In the genomic region with DNA sequence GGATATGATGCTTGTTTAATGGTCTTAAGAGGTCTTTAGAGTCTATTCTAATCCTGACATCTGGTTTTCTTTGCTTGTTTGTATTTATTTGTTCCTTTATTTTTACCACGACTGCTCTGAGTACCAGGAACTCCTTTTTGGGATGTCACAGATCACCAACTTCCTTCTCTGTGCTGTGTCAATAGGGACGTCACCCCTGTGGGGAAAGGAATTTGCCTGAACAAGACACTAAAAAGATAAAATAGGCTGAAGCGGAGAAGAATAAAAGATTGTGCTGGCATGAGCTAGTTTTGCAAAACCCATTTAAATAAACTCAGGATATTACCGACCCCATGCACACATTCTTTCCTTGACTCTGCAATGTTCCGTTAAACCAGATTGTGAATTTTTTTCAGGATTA, we compare ENCODE assay signal across 25 cellular contexts. TPM values are rescaled to one million over a fixed set of nuclear protein-coding genes. Genes with fewer than 3 reads are reported as not detected.
DNase-seq lines count a peak whose midpoint lies in the region; ATAC-seq, FAIRE-seq and TF ChIP-seq lines count a peak whose summit lies in the region.
"Had no signal": no experiment of that assay in that cellular context is flagged by ENCODE, and none has a peak within 500 bp of the region (broad histone marks: within the 10 kb centered on the region; RNA-seq: fewer than 3 reads in every experiment).

No MANE protein-coding gene starts in this region.

- no peaks in the 10 kb centered on the region for H3K23me2 ChIP-seq in H1 (ENCODE audit: low read depth, low read length)

- DNase-seq in left ventricle myocardium inferior (no peak), left cardiac atrium (no peak), H1 (ENCODE audit: low read depth in 1 of 2, low spot score in 2 of 2) (no peak), mesendoderm (peak; percentile 68), D721Med (ENCODE audit: insufficient read length, low spot score) (no peak), NCI-H1092 (lab: John Stamatoyannopoulos, UW) (no peak), tibial nerve (ENCODE audit: low spot score in 2 of 2) (no peak)
- DNase-seq in activated CD8-positive, alpha-beta memory T cell treated with anti-CD3 and anti-CD28 coated beads, Interleukin-2, amount 50 U/mL, for 48 hours: no peak
- DNase-seq: AML-193, DMS79, GM23248, MG63, NCI-H1417 treated with DMSO at 0.1 percent for 48 hours, NCI-H187 treated with DMSO at 0.1 percent for 48 hours, NCI-H2107, NCI-H446 treated with DMSO at 0.1 percent for 48 hours, NCI-H526 treated with DMSO at 0.1 percent for 48 hours, OCI-M1, SJCRH30 had no signal

- FAIRE-seq in H1 (lab: Jason Lieb, UNC) (peak; percentile 42), D721Med (lab: Jason Lieb, UNC) (no peak)
- FAIRE-seq: GM12891, HepG2, K562, RCC 7860 had no signal

- H3K79me2 ChIP-seq in H1 (ENCODE audit: control insufficient read depth in 1 of 2, insufficient read depth in 2 of 2, low read length in 2 of 2) (no peaks in the 10 kb centered on the region), mesendoderm (ENCODE audit: control insufficient read depth, insufficient read depth, low read length) (no peaks in the 10 kb centered on the region)

- TF ChIP-seq CTCF in left ventricle myocardium inferior (IDR thresholded peaks at IDR 0.05; ENCODE audit: borderline replicate concordance) (no peak), H1 (IDR thresholded peaks at IDR 0.05; ENCODE audit: control extremely low read depth in 1 of 3, insufficient read depth in 1 of 3, low read depth in 1 of 3, low read length in 3 of 3) (no peak), D721Med (IDR thresholded peaks at IDR 0.05; ENCODE audit: insufficient read depth, missing control alignments) (no peak), tibial nerve (IDR thresholded peaks at IDR 0.05) (no peak)

- 0 out of 4 replicates have a peak overlapping the region, but pooled peaks of 1 of the 2 experiments have one; percentile 19 for H3K4me2 ChIP-seq in H1 (ENCODE audit: insufficient read depth in 1 of 2, low read depth in 2 of 2, low read length in 2 of 2)
- no peak overlapping the region for H3K4me2 ChIP-seq in mesendoderm (ENCODE audit: low read length)

- TF ChIP-seq POLR2A in H1 (IDR thresholded peaks at IDR 0.05; ENCODE audit: control extremely low read depth in 1 of 2, low read depth in 2 of 2, low read length in 2 of 2): no peak
- no peak for TF ChIP-seq POLR2A in tibial nerve (IDR thresholded peaks at IDR 0.05)

- H3K18ac ChIP-seq in H1 (ENCODE audit: extremely low read depth, low read length) (no peak overlapping the region), mesendoderm (ENCODE audit: low read length) (no peak overlapping the region)

- no peak overlapping the region for H2AFZ ChIP-seq in H1 (ENCODE audit: low read length)
- H2AFZ ChIP-seq: GM23248 had no signal

- intact Hi-C loops in left ventricle myocardium inferior (cut with micrococcal nuclease): no loop called here
- intact Hi-C loops in left cardiac atrium (cut with DNase I): no loop called here

- H3K23ac ChIP-seq in H1 (ENCODE audit: insufficient read length) (no peak overlapping the region), mesendoderm (ENCODE audit: low read length) (no peak overlapping the region)

- H3K4me3 ChIP-seq in left ventricle myocardium inferior (no peak overlapping the region), H1 (ENCODE audit: extremely low read depth in 1 of 4, insufficient read depth in 2 of 4, low read depth in 3 of 4, low read length in 4 of 4) (peak overlapping the region in 1 of 4 experiments; percentile 5; a peak in 1 of 8 replicates), mesendoderm (ENCODE audit: low read length) (no peak overlapping the region), tibial nerve (no peak overlapping the region)
- H3K4me3 ChIP-seq: GM23248, K562, MG63, SJCRH30 had no signal

- H3K9me3 ChIP-seq in left ventricle myocardium inferior (replicated peaks) (peaks cover 30% of the 10 kb centered on the region), H1 (ENCODE audit: insufficient read depth in 2 of 2, low read depth in 1 of 2, low read length in 1 of 2) (peaks cover 22 to 37% of the 10 kb centered on the region in 2 experiments), tibial nerve (peaks cover 0 to 30% (median 17%) of the 10 kb centered on the region in 4 donors)
- H3K9me3 ChIP-seq: SJCRH30 had no signal

- H3K27me3 ChIP-seq in left ventricle myocardium inferior (ENCODE audit: low read depth): no peaks in the 10 kb centered on the region
- H3K27me3 ChIP-seq in H1 (replicated peaks in 1 of 4; ENCODE audit: control insufficient read depth in 3 of 4, extremely low read depth in 1 of 4, insufficient read depth in 3 of 4, low read length in 3 of 4): no peaks in the 10 kb centered on the region
- H3K27me3 ChIP-seq in mesendoderm (ENCODE audit: insufficient read depth, low read length, poor library complexity): no peaks in the 10 kb centered on the region
- no peaks in the 10 kb centered on the region for H3K27me3 ChIP-seq in tibial nerve
- H3K27me3 ChIP-seq: MG63, SJCRH30 had no signal

- no peak for TF ChIP-seq RAD21 in H1 (IDR thresholded peaks at IDR 0.05 in 1 of 2, conservative IDR thresholded peaks at IDR 0.05 in 1 of 2; ENCODE audit: low read depth in 2 of 2, low read length in 2 of 2)

- H3K79me1 ChIP-seq in H1 (ENCODE audit: low read depth, low read length): no peaks in the 10 kb centered on the region
- no peaks in the 10 kb centered on the region for H3K79me1 ChIP-seq in mesendoderm (ENCODE audit: low read length)

- H3K36me3 ChIP-seq in left ventricle myocardium inferior: peaks cover 8% of the 10 kb centered on the region
- peaks cover 0 to 3% (median 0%) of the 10 kb centered on the region in 4 experiments; a peak in 2 of 8 replicates for H3K36me3 ChIP-seq in H1 (ENCODE audit: control insufficient read depth in 2 of 4, insufficient read depth in 4 of 4, low read length in 3 of 4)
- no peaks in the 10 kb centered on the region for H3K36me3 ChIP-seq in mesendoderm (ENCODE audit: control insufficient read depth, insufficient read depth, low read length)
- H3K36me3 ChIP-seq in tibial nerve: peaks cover 0 to 31% (median 0%) of the 10 kb centered on the region in 3 donors
- H3K36me3 ChIP-seq: MG63, SJCRH30 had no signal

- H4K5ac ChIP-seq in H1 (ENCODE audit: insufficient read length, low read depth, low read length) (no peak overlapping the region), mesendoderm (ENCODE audit: low read length) (no peak overlapping the region)

- WGBS in H1 (ENCODE audit: extremely low coverage in 1 of 2, insufficient coverage in 1 of 2, insufficient read length in 1 of 2, insufficient replicate concordance in 2 of 2, low coverage in 1 of 2, low lambda C conversion rate in 2 of 2, missing lambda C conversion rate in 1 of 2), 2 experiments: 53% methylated on average over 5 of the region's 5 CpGs; no CpG with 5 or more reads in 1 of the 2 experiments
- no CpG with 5 or more reads among the region's 5 CpGs for WGBS in mesendoderm (ENCODE audit: extremely low coverage, insufficient coverage, low lambda C conversion rate)
- 59 to 63% methylated on average over 5 of the region's 5 CpGs for WGBS in tibial nerve, 2 donors

- H2BK12ac ChIP-seq in H1 (ENCODE audit: low read depth, low read length): no peak overlapping the region

- H2AK5ac ChIP-seq in H1 (ENCODE audit: low read depth, low read length) (no peak overlapping the region), mesendoderm (ENCODE audit: low read length) (no peak overlapping the region)

- no peak for ATAC-seq in left cardiac atrium
- ATAC-seq: HCT116, HepG2, K562 had no signal

- no peak overlapping the region for H3K14ac ChIP-seq in H1 (ENCODE audit: insufficient read length)

- CTCF ChIA-PET in H1 (lab: Charles Lee; ENCODE audit: partially characterized antibody): no interaction called here

- H4K8ac ChIP-seq in H1 (ENCODE audit: extremely low read depth, insufficient read depth, low read length): no peak overlapping the region
- no peak overlapping the region for H4K8ac ChIP-seq in mesendoderm (ENCODE audit: low read depth, low read length)

- no peaks in the 10 kb centered on the region for H4K20me1 ChIP-seq in H1 (replicated peaks in 1 of 2; ENCODE audit: control insufficient read depth in 1 of 2, insufficient read depth in 2 of 2, low read length in 2 of 2)

- POLR2A ChIA-PET in H1 (lab: Charles Lee; ENCODE audit: partially characterized antibody): no interaction called here

- H2BK120ac ChIP-seq in H1 (replicated peaks; ENCODE audit: low read depth, low read length): no peak overlapping the region
- H2BK120ac ChIP-seq in mesendoderm (ENCODE audit: low read depth, low read length): no peak overlapping the region

- no peak overlapping the region for H2BK15ac ChIP-seq in H1 (ENCODE audit: low read length)
- no peak overlapping the region for H2BK15ac ChIP-seq in mesendoderm (replicated peaks; ENCODE audit: low read depth)

- no peak overlapping the region for H2BK20ac ChIP-seq in H1 (ENCODE audit: low read length)

- H3K4ac ChIP-seq in H1 (replicated peaks; ENCODE audit: insufficient read length, low read depth, low read length) (no peak overlapping the region), mesendoderm (ENCODE audit: low read depth, low read length) (no peak overlapping the region)

- TF ChIP-seq EP300 in H1 (IDR thresholded peaks at IDR 0.05; ENCODE audit: borderline replicate concordance in 1 of 2, low read depth in 2 of 2, low read length in 2 of 2): no peak
- no peak for TF ChIP-seq EP300 in tibial nerve (IDR thresholded peaks at IDR 0.05)

- no peak overlapping the region for H3K56ac ChIP-seq in H1 (replicated peaks; ENCODE audit: insufficient read length, low read depth, low read length)
- no peak overlapping the region for H3K56ac ChIP-seq in mesendoderm (ENCODE audit: low read length)

- H3K4me1 ChIP-seq in left ventricle myocardium inferior: peaks cover 18% of the 10 kb centered on the region
- peaks cover 0 to 4% (median 1%) of the 10 kb centered on the region in 4 experiments; a peak in 4 of 7 replicates for H3K4me1 ChIP-seq in H1 (replicated peaks in 1 of 4; ENCODE audit: control insufficient read depth in 3 of 4, insufficient read depth in 4 of 4, low read length in 3 of 4)
- no peaks in the 10 kb centered on the region for H3K4me1 ChIP-seq in mesendoderm (ENCODE audit: control insufficient read depth, low read depth, low read length)
- H3K4me1 ChIP-seq in tibial nerve: no peaks in the 10 kb centered on the region
- H3K4me1 ChIP-seq: SJCRH30 had no signal

- H4K91ac ChIP-seq in H1 (replicated peaks; ENCODE audit: insufficient read length, low read length): no peak overlapping the region

- H2BK5ac ChIP-seq in H1 (ENCODE audit: low read depth, low read length): no peak overlapping the region
- no peak overlapping the region for H2BK5ac ChIP-seq in mesendoderm (ENCODE audit: low read length)

- H3K9ac ChIP-seq in H1 (replicated peaks in 1 of 4; ENCODE audit: extremely low read depth in 1 of 4, low read depth in 3 of 4, low read length in 3 of 4): no peak overlapping the region
- no peak overlapping the region for H3K9ac ChIP-seq in mesendoderm (ENCODE audit: low read length)
- H3K9ac ChIP-seq: GM23248 had no signal

- H3K27ac ChIP-seq in left ventricle myocardium inferior (replicated peaks) (peak overlapping the region; percentile 7), H1 (ENCODE audit: low read depth, low read length) (no peak overlapping the region), mesendoderm (ENCODE audit: low read depth, low read length) (no peak overlapping the region), tibial nerve (no peak overlapping the region)
- H3K27ac ChIP-seq: 22Rv1, GM23248, SJCRH30 had no signal

RNA-seq across cellular contexts. Expression of a gene that starts 27.7 kb away (rescaled TPM):
- 15.4 TPM for total RNA-seq in left ventricle myocardium inferior
- 10 to 100 TPM; 10.1 to 15.7 TPM for total RNA-seq in left cardiac atrium
- 9.1 and 9.9 TPM in 2 replicates for total RNA-seq in H1 (2021; fragmentation: NEBNext Ultra II Directional; extraction: Animal tissue kit (Norgen Biotek cat#: 25700))
- 10.7 and 14.3 TPM in 2 replicates for polyA plus RNA-seq in H1 (2011; rRNA removed)
- 11.6 TPM for polyA plus RNA-seq in H1 (2011; cell fraction: cytosol; rRNA removed)
- 13.5 TPM for polyA plus RNA-seq in H1 (2011; cell fraction: nucleus; rRNA removed)
- 6.8 to 12.4 TPM (median 9.7 TPM) in 4 replicates for polyA plus RNA-seq in H1 (2012, experiment 1 of 2)
- polyA plus RNA-seq in H1 (2012, experiment 2 of 2): 11.6 TPM
- polyA plus RNA-seq in H1 (2013, experiment 1 of 2): 7.7 TPM
- polyA plus RNA-seq in H1 (2013, experiment 2 of 2): 8.2 TPM
- 8.0 and 8.2 TPM in 2 replicates for polyA minus RNA-seq in H1 (2011; rRNA and poly(A)+ RNA removed)
- 4.4 TPM for polyA minus RNA-seq in H1 (2011; cell fraction: cytosol; rRNA and poly(A)+ RNA removed)
- polyA minus RNA-seq in H1 (2011; cell fraction: nucleus; rRNA and poly(A)+ RNA removed): 26.9 TPM
- polyA plus RNA-seq in mesendoderm (2013, experiment 1 of 2): 6.5 TPM
- 6.6 TPM for polyA plus RNA-seq in mesendoderm (2013, experiment 2 of 2)
- total RNA-seq in tibial nerve: 10 to 100 TPM; 26.1 to 39.1 (median 33.7) TPM
